ENCODE assay signal across 33 cellular contexts in genomic region chrX:63418211-63418610, GRCh38.
"Had no signal": no experiment of that assay in that cellular context is flagged by ENCODE, and none has a peak within 500 bp of the region (broad histone marks: within the 10 kb centered on the region; RNA-seq: fewer than 3 reads in every experiment).

No MANE protein-coding gene starts in this region.

- H3K27me3 ChIP-seq: adrenal gland, cardiac muscle cell had no signal

- H3K27ac ChIP-seq: adrenal gland, cardiac muscle cell, VCaP had no signal

- H3K4me3 ChIP-seq: adrenal gland, cardiac muscle cell had no signal

- H3K36me3 ChIP-seq: adrenal gland, cardiac muscle cell had no signal

- DNase-seq: activated B cell treated with CpG ODN at 0.5 μM for 24 hours; activated CD4-positive, alpha-beta memory T cell treated with anti-CD3 and anti-CD28 coated beads for 36 hours; activated CD4-positive, alpha-beta T cell treated with anti-CD3 and anti-CD28 coated beads for 4 hours; activated CD4-positive, alpha-beta T cell treated with anti-CD3 and anti-CD28 coated beads, Interleukin-2, amount 10 ng/mL, durations not matched to agents 24 days and 14 days; activated CD4-positive, alpha-beta T cell treated with anti-CD3 and anti-CD28 coated beads, Interleukin-2, amount 50 U/mL, for 1 hour; activated CD4-positive, alpha-beta T cell treated with anti-CD3 and anti-CD28 coated beads, Interleukin-2, amount 50 U/mL, for 4 hours; activated CD4-positive, CD25-positive, alpha-beta regulatory T cell treated with anti-CD3 and anti-CD28 coated beads, Interleukin-2, amount 50 U/mL, for 72 hours; activated CD8-positive, alpha-beta memory T cell treated with anti-CD3 and anti-CD28 coated beads, Interleukin-2, amount 50 U/mL, for 4 hours; activated CD8-positive, alpha-beta T cell treated with anti-CD3 and anti-CD28 coated beads for 36 hours; activated effector memory CD4-positive, alpha-beta T cell treated with anti-CD3 and anti-CD28 coated beads, Interleukin-2, amount 50 U/mL, for 16 hours; activated gamma-delta T cell treated with Interleukin-2 at 50 U/mL for 16 hours; activated naive CD4-positive, alpha-beta T cell; activated naive CD4-positive, alpha-beta T cell treated with anti-CD3 and anti-CD28 coated beads for 36 hours; activated naive CD4-positive, alpha-beta T cell treated with anti-CD3 and anti-CD28 coated beads, Interleukin-2, amount 50 U/mL, for 16 hours; activated naive CD8-positive, alpha-beta T cell treated with anti-CD3 and anti-CD28 coated beads for 36 hours; activated T-cell treated with anti-CD3 and anti-CD28 coated beads for 4 hours; activated T-cell treated with anti-CD3 and anti-CD28 coated beads, Interleukin-2, amount 50 U/mL, for 1 hour; activated T-cell treated with anti-CD3 and anti-CD28 coated beads, Interleukin-2, amount 50 U/mL, for 4 hours; activated T-cell treated with anti-CD3 and anti-CD28 coated beads, Interleukin-2, amount 50 U/mL, for 72 hours; adrenal gland; amniotic stem cell; aorta; caudate nucleus; cerebellar nuclear complex; T-helper 1 cell; T-helper 2 cell; T-helper 9 cell had no signal

- ATAC-seq: activated CD8-positive, alpha-beta T cell treated with anti-CD3 and anti-CD28 coated beads for 36 hours; activated naive CD4-positive, alpha-beta T cell treated with anti-CD3 and anti-CD28 coated beads, Interleukin-2, amount 50 U/mL, for 72 hours; activated T-cell treated with anti-CD3 and anti-CD28 coated beads, Interleukin-2, amount 50 U/mL, for 4 hours; activated T-cell treated with anti-CD3 and anti-CD28 coated beads, Interleukin-2, amount 50 U/mL, for 72 hours; activated T-helper 17 cell treated with anti-CD3 and anti-CD28 coated beads, Interleukin-2, amount 50 U/mL, for 72 hours had no signal

- H3K9me3 ChIP-seq: adrenal gland had no signal

- H3K4me1 ChIP-seq: adrenal gland had no signal

- FAIRE-seq: bronchial epithelial cell, TTC549 had no signal
